ENCODE assay signal across 7 cellular contexts in the genomic region with DNA sequence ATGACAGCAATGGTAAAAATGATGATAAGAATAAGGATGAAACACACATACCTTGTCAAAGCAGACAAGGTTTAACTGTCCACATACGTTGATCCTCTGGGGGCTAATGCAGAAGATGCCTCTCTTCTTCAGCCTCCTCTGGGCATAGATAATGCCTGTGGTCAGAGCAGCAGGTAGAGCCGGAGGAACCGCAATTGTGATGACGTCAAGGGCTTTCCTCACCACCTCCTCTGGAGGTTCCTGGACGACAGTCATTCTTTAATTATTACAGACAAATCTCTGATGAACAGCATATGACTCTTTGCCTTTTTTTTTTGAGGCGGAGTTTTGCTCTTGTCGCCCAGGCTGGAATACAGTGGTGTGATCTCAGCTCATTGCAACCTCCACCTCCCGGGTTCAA.
"Had no signal": no experiment of that assay in that cellular context is flagged by ENCODE, and none has a peak within 500 bp of the region (broad histone marks: within the 10 kb centered on the region; RNA-seq: fewer than 3 reads in every experiment).

No MANE protein-coding gene starts in this region.

- H3K4me2 ChIP-seq: GM23338 had no signal

- H3K4me1 Mint-ChIP-seq: GM23338, H9 had no signal

- H3K4me3 ChIP-seq: GM23338 had no signal

- H2AFZ ChIP-seq: GM23338 had no signal

- FAIRE-seq: H1, H54, HTR-8/SVneo had no signal

- H3K4me3 Mint-ChIP-seq: GM23338, H9, IgD-negative memory B cell had no signal

- DNase-seq: H9, HCEC 1CT had no signal

- H3K27ac Mint-ChIP-seq: GM23338, H9, IgD-negative memory B cell had no signal

- ATAC-seq: GM23338 had no signal

- H3K9me3 Mint-ChIP-seq: H9 had no signal
